Comparison of ENCODE assay signal across 10 cellular contexts in genomic region chr6:16681260-16681873, GRCh38.
DNase-seq lines count a peak whose midpoint lies in the region; FAIRE-seq and TF ChIP-seq lines count a peak whose summit lies in the region.
"Had no signal": no experiment of that assay in that cellular context is flagged by ENCODE, and none has a peak within 500 bp of the region (broad histone marks: within the 10 kb centered on the region; RNA-seq: fewer than 3 reads in every experiment).

No MANE protein-coding gene starts in this region.

- H3K4me3 ChIP-seq in cardiac muscle cell = no peak overlapping the region
- H3K4me3 ChIP-seq in left ventricle myocardium inferior = no peak overlapping the region
- H3K4me3 ChIP-seq in vagina = no peak overlapping the region
- no peak overlapping the region for H3K4me3 ChIP-seq in ascending aorta

- H3K4me1 ChIP-seq in cardiac muscle cell (ENCODE audit: low read depth) (peaks cover 14% of the 10 kb centered on the region), left ventricle myocardium inferior (peaks cover 45% of the 10 kb centered on the region), vagina (peaks cover 61% of the 10 kb centered on the region), ascending aorta (peaks cover 0 to 21% of the 10 kb centered on the region in 2 donors)

- TF ChIP-seq CTCF in cardiac muscle cell (IDR thresholded peaks at IDR 0.05; ENCODE audit: low read depth, low read length) (no peak), left ventricle myocardium inferior (IDR thresholded peaks at IDR 0.05; ENCODE audit: borderline replicate concordance) (no peak), vagina (IDR thresholded peaks at IDR 0.05) (no peak), D721Med (IDR thresholded peaks at IDR 0.05; ENCODE audit: insufficient read depth, missing control alignments) (no peak), ascending aorta (IDR thresholded peaks at IDR 0.05) (no peak)

- no peak overlapping the region for H3K27ac ChIP-seq in cardiac muscle cell
- H3K27ac ChIP-seq in left ventricle myocardium inferior (replicated peaks) = peak overlapping the region; percentile 8
- H3K27ac ChIP-seq in vagina = peak overlapping the region; percentile 31
- no peak overlapping the region for H3K27ac ChIP-seq in ascending aorta

- peak; percentile 64 to 94 for DNase-seq in cardiac muscle cell (ENCODE audit: low read depth in 1 of 2, low spot score in 1 of 2)
- no peak for DNase-seq in cardiac septum (ENCODE audit: low spot score)
- peak; percentile 62 to 72 for DNase-seq in SW 1271 (lab: John Stamatoyannopoulos, UW)
- DNase-seq in left ventricle myocardium inferior = peak; percentile 28
- no peak for DNase-seq in vagina (ENCODE audit: extremely low spot score in 2 of 2)
- DNase-seq in D721Med (ENCODE audit: insufficient read length, low spot score) = no peak
- no peak for DNase-seq in cerebellar nuclear complex (lab: John Stamatoyannopoulos, UW)
- no peak for DNase-seq in ascending aorta (ENCODE audit: low spot score in 2 of 2)
- DNase-seq: activated CD4-positive, CD25-positive, alpha-beta regulatory T cell treated with anti-CD3 and anti-CD28 coated beads, Interleukin-2, amount 50 U/mL, for 72 hours; NCI-H1105 had no signal

- FAIRE-seq in D721Med (lab: Jason Lieb, UNC) = no peak

- intact Hi-C loops in cardiac septum (cut with DNase I) (no loop called here), left ventricle myocardium inferior (cut with micrococcal nuclease) (no loop called here), vagina (cut with DNase I) (no loop called here), ascending aorta (cut with DNase I) (no loop called here)

- no peaks in the 10 kb centered on the region for H3K36me3 ChIP-seq in cardiac muscle cell
- H3K36me3 ChIP-seq in left ventricle myocardium inferior = peaks cover 7% of the 10 kb centered on the region
- H3K36me3 ChIP-seq in vagina = no peaks in the 10 kb centered on the region
- no peaks in the 10 kb centered on the region for H3K36me3 ChIP-seq in ascending aorta

- H3K27me3 ChIP-seq in cardiac muscle cell (no peaks in the 10 kb centered on the region), left ventricle myocardium inferior (ENCODE audit: low read depth) (no peaks in the 10 kb centered on the region), vagina (no peaks in the 10 kb centered on the region), ascending aorta (no peaks in the 10 kb centered on the region)

- no peak for TF ChIP-seq POLR2A in vagina (IDR thresholded peaks at IDR 0.05)

- H3K9me3 ChIP-seq in cardiac muscle cell (ENCODE audit: low read depth) = no peaks in the 10 kb centered on the region
- H3K9me3 ChIP-seq in left ventricle myocardium inferior (replicated peaks) = no peaks in the 10 kb centered on the region
- H3K9me3 ChIP-seq in vagina = no peaks in the 10 kb centered on the region
- H3K9me3 ChIP-seq in ascending aorta = no peaks in the 10 kb centered on the region

Comparison
In these comparisons a context has a peak if more than half of its experiments do, and no peak if none do; other contexts are left out.
1. DNase-seq: peak in cardiac muscle cell (2 of 2), SW 1271 (2 of 2) and left ventricle myocardium inferior (single experiment); none in cardiac septum (single experiment), vagina (0 of 2), D721Med (single experiment), cerebellar nuclear complex (0 of 2) and ascending aorta (0 of 2).
2. H3K27ac ChIP-seq: peak in left ventricle myocardium inferior (single experiment) and vagina (single experiment); none in cardiac muscle cell (single experiment) and ascending aorta (0 of 2).